9 cellular contexts compared by ENCODE assay signal in the genomic region with DNA sequence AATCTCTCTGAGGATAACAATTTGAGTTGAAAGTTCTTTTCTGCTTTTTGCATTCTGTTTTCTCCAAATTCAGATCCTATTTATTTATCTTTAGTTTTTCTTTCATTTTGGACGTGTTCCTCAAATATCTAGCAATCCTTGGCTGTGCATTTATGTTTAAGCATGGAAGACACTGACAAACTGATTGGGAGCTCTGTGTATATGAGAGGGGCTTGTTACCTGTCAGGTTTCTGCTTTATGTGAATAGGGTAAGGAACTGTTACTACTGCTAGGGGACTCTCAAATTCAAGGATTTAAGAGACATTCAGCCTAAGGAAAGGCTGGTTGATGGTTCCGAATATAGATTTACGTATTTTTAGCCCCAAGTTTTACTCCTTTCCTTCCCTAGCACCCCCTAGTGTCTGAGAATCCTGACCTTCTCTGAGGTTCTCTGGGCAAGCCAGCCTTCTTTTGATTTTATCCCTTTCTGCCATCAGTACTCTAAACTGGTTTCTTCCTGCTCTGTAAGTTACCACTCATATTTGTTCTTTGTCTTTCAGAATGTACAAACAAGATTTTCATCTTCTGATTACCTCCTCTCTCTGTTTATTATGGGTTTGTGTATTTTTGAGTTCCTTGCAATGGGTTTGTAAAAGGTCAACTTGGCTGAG. TPM values are rescaled to one million over a fixed set of nuclear protein-coding genes. Genes with fewer than 3 reads are reported as not detected.
A peak's percentile ranks its signal among the peaks of the same experiment; 100 is the strongest.
DNase-seq lines count a peak whose midpoint lies in the region; ATAC-seq, FAIRE-seq and TF ChIP-seq lines count a peak whose summit lies in the region.
"Had no signal": no experiment of that assay in that cellular context is flagged by ENCODE, and none has a peak within 500 bp of the region (broad histone marks: within the 10 kb centered on the region; RNA-seq: fewer than 3 reads in every experiment).

No MANE protein-coding gene starts in this region.

- TF ChIP-seq EP300 in A549 (IDR thresholded peaks at IDR 0.05) = no peak

- H4K20me1 ChIP-seq in hepatocyte (ENCODE audit: insufficient read depth, poor library complexity, severe bottlenecking) = peaks cover 5% of the 10 kb centered on the region

- peaks cover 17% of the 10 kb centered on the region for H3K4me1 ChIP-seq in A549
- H3K4me1 ChIP-seq in hepatocyte (ENCODE audit: insufficient read depth) = no peaks in the 10 kb centered on the region

- CTCF ChIA-PET in A549 (lab: Yijun Ruan, JAX) (interaction anchor here (0.7 to 1.0 kb wide), 2 partner anchors 12 to 65 kb away, joined by 3 to 5 read pairs; no protein-coding TSS in a partner anchor), WTC11 (lab: Charles Lee) (interaction anchor here (0.6 to 1.4 kb wide), 8 partner anchors 9 to 1224 kb away, joined by 3 to 10 read pairs (median 4); a partner anchor contains a TSS)

- no peaks in the 10 kb centered on the region for H3K27me3 Mint-ChIP-seq in WTC11 (ENCODE audit: low read depth)

- peaks cover 4% of the 10 kb centered on the region for H3K9me3 Mint-ChIP-seq in WTC11

- 79% methylated on average over 3 of the region's 3 CpGs for WGBS in A549 (ENCODE audit: missing lambda C conversion rate)
- WGBS in hepatocyte (ENCODE audit: low lambda C conversion rate, missing lambda C conversion rate) = 87% methylated on average over 3 of the region's 3 CpGs

- POLR2A ChIA-PET in A549 (lab: Yijun Ruan, JAX) (no interaction called here), WTC11 (lab: Charles Lee) (interaction anchor here (0.9 kb wide), 1 partner anchor 30 kb away, joined by 4 read pairs; a partner anchor contains a TSS)

- TF ChIP-seq CTCF in A549 (IDR thresholded peaks at IDR 0.05) (peak; percentile 40), GM12875 (IDR thresholded peaks at IDR 0.05; ENCODE audit: borderline replicate concordance, insufficient read depth, low read depth, low read length) (peak; percentile 26; the same call in 1 of the 2 replicates), WTC11 (IDR thresholded peaks at IDR 0.05) (no peak), hepatocyte (IDR thresholded peaks at IDR 0.05; ENCODE audit: poor library complexity) (peak; percentile 10)

- peak overlapping the region; percentile 46; the same call in 1 of the 2 replicates for H3K27ac Mint-ChIP-seq in WTC11

- 0 out of 2 replicates have a peak overlapping the region, but pooled peaks have one; percentile 0 for H3K4me3 Mint-ChIP-seq in WTC11

- ATAC-seq in A549 (peak in 1 of 2 experiments; percentile 59; a peak in 2 of 6 replicates), WTC11 (peak; percentile 35; the same call in 1 of the 2 replicates), HG03045 (IDR thresholded peaks at IDR 0.05; ENCODE audit: unreplicated experiment) (no peak)

- no peaks in the 10 kb centered on the region for H3K9me2 ChIP-seq in hepatocyte (replicated peaks; ENCODE audit: insufficient read depth)

- peaks cover 20% of the 10 kb centered on the region for H3K36me3 Mint-ChIP-seq in WTC11

- no peak overlapping the region for H3K4me3 ChIP-seq in A549
- no peak overlapping the region for H3K4me3 ChIP-seq in GM12875 (ENCODE audit: low read depth, low read length)
- H3K4me3 ChIP-seq in hepatocyte = no peak overlapping the region

- DNase-seq in A549 (ENCODE audit: low read depth in 1 of 2, low spot score in 1 of 2) = peak; percentile 13 to 16
- no peak for DNase-seq in WTC11 (ENCODE audit: low spot score)
- no peak for DNase-seq in hepatocyte (ENCODE audit: low spot score)
- DNase-seq in UCSD-AML1 (lab: John Stamatoyannopoulos, UW; ENCODE audit: unreplicated experiment) = no peak
- DNase-seq in GM19238 (ENCODE audit: insufficient read length, low spot score) = no peak
- no peak for DNase-seq in SHP77 treated with DMSO at 0.1 percent for 48 hours (lab: John Stamatoyannopoulos, UW)
- DNase-seq: activated CD4-positive, CD25-positive, alpha-beta regulatory T cell had no signal

- TF ChIP-seq POLR2A in A549 (IDR thresholded peaks at IDR 0.05; ENCODE audit: low read length) = no peak

- no peak overlapping the region for H3K27ac ChIP-seq in A549
- H3K27ac ChIP-seq in hepatocyte = no peak overlapping the region

- peaks cover 40% of the 10 kb centered on the region for H3K4me1 Mint-ChIP-seq in WTC11

- H3K36me3 ChIP-seq in hepatocyte (replicated peaks; ENCODE audit: insufficient read depth, low read depth) = no peaks in the 10 kb centered on the region

- no peak overlapping the region for H2AFZ ChIP-seq in hepatocyte

- peaks cover 79% of the 10 kb centered on the region for H3K79me2 ChIP-seq in hepatocyte

- H3K9me3 ChIP-seq in A549 (no peaks in the 10 kb centered on the region), hepatocyte (ENCODE audit: low read depth) (no peaks in the 10 kb centered on the region)

- FAIRE-seq in A549 (lab: Jason Lieb, UNC) = no peak

- H3K4me2 ChIP-seq in A549 (0 out of 3 replicates have a peak overlapping the region, but pooled peaks have one; percentile 9), hepatocyte (no peak overlapping the region)

- H3K27me3 ChIP-seq in hepatocyte = no peaks in the 10 kb centered on the region

- TF ChIP-seq RAD21 in A549 (conservative IDR thresholded peaks at IDR 0.05 in 1 of 2, IDR thresholded peaks at IDR 0.05 in 1 of 2) = no peak

TF ChIP-seq in A549, 52 proteins besides CTCF, POLR2A, EP300 and RAD21 (continues in another document):
- TF ChIP-seq RNF2 (IDR thresholded peaks at IDR 0.05; ENCODE audit: borderline replicate concordance, low read depth) (no peak), ZFP36 (IDR thresholded peaks at IDR 0.05; ENCODE audit: borderline replicate concordance, partially characterized antibody) (no peak)
- TF ChIP-seq, protein P1, sequence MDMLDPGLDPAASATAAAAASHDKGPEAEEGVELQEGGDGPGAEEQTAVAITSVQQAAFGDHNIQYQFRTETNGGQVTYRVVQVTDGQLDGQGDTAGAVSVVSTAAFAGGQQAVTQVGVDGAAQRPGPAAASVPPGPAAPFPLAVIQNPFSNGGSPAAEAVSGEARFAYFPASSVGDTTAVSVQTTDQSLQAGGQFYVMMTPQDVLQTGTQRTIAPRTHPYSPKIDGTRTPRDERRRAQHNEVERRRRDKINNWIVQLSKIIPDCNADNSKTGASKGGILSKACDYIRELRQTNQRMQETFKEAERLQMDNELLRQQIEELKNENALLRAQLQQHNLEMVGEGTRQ (IDR thresholded peaks at IDR 0.05) = no peak

TF ChIP-seq in WTC11, 78 proteins besides CTCF, POLR2A, EP300 and RAD21 (continues in another document):
- TF ChIP-seq, protein P2, sequence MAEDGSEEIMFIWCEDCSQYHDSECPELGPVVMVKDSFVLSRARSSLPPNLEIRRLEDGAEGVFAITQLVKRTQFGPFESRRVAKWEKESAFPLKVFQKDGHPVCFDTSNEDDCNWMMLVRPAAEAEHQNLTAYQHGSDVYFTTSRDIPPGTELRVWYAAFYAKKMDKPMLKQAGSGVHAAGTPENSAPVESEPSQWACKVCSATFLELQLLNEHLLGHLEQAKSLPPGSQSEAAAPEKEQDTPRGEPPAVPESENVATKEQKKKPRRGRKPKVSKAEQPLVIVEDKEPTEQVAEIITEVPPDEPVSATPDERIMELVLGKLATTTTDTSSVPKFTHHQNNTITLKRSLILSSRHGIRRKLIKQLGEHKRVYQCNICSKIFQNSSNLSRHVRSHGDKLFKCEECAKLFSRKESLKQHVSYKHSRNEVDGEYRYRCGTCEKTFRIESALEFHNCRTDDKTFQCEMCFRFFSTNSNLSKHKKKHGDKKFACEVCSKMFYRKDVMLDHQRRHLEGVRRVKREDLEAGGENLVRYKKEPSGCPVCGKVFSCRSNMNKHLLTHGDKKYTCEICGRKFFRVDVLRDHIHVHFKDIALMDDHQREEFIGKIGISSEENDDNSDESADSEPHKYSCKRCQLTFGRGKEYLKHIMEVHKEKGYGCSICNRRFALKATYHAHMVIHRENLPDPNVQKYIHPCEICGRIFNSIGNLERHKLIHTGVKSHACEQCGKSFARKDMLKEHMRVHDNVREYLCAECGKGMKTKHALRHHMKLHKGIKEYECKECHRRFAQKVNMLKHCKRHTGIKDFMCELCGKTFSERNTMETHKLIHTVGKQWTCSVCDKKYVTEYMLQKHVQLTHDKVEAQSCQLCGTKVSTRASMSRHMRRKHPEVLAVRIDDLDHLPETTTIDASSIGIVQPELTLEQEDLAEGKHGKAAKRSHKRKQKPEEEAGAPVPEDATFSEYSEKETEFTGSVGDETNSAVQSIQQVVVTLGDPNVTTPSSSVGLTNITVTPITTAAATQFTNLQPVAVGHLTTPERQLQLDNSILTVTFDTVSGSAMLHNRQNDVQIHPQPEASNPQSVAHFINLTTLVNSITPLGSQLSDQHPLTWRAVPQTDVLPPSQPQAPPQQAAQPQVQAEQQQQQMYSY (CRISPR knock-in tag; IDR thresholded peaks at IDR 0.05) = no peak
- TF ChIP-seq, protein P3, sequence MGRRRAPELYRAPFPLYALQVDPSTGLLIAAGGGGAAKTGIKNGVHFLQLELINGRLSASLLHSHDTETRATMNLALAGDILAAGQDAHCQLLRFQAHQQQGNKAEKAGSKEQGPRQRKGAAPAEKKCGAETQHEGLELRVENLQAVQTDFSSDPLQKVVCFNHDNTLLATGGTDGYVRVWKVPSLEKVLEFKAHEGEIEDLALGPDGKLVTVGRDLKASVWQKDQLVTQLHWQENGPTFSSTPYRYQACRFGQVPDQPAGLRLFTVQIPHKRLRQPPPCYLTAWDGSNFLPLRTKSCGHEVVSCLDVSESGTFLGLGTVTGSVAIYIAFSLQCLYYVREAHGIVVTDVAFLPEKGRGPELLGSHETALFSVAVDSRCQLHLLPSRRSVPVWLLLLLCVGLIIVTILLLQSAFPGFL (CRISPR knock-in tag; IDR thresholded peaks at IDR 0.05; ENCODE audit: borderline replicate concordance) = no peak
- TF ChIP-seq, protein P4, sequence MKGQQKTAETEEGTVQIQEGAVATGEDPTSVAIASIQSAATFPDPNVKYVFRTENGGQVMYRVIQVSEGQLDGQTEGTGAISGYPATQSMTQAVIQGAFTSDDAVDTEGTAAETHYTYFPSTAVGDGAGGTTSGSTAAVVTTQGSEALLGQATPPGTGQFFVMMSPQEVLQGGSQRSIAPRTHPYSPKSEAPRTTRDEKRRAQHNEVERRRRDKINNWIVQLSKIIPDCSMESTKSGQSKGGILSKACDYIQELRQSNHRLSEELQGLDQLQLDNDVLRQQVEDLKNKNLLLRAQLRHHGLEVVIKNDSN (CRISPR knock-in tag; IDR thresholded peaks at IDR 0.05) = no peak
- TF ChIP-seq ZNF263 (CRISPR knock-in tag; IDR thresholded peaks at IDR 0.05; ENCODE audit: low read depth) (no peak), ZBTB21 (CRISPR knock-in tag; IDR thresholded peaks at IDR 0.05; ENCODE audit: borderline replicate concordance) (no peak), CREM (CRISPR knock-in tag; IDR thresholded peaks at IDR 0.05) (no peak), RELA (CRISPR knock-in tag; IDR thresholded peaks at IDR 0.05; ENCODE audit: borderline replicate concordance) (no peak), EMX1 (CRISPR knock-in tag; IDR thresholded peaks at IDR 0.05) (no peak)

RNA-seq across cellular contexts. Expression of a gene that starts 30.5 kb away (rescaled TPM):
- polyA plus RNA-seq in A549 (2011; rRNA removed) (20.3 and 25.3 TPM in 2 replicates), A549 (2017; fragmentation: RNase III; extraction: RNeasy Plus Mini Kit Qiagen cat#74134 plus additional on column Dnase treatment) (37.8 to 39.1 TPM (median 37.9 TPM) in 3 replicates), hepatocyte (20.2 and 21.2 TPM in 2 replicates)
- 11.1 and 12.3 TPM in 2 replicates for polyA plus RNA-seq in A549 (2012; cell fraction: cytosol; rRNA removed)
- polyA plus RNA-seq in A549 (2012; cell fraction: nucleus; rRNA removed) = 17.1 and 23.3 TPM in 2 replicates
- 29.3 and 30.0 TPM in 2 replicates for polyA minus RNA-seq in A549 (2011; rRNA and poly(A)+ RNA removed)
- total RNA-seq in WTC11 (2021) (65.6 to 67.1 TPM (median 66.6 TPM) in 3 replicates), hepatocyte (31.5 and 44.8 TPM in 2 replicates)

Comparison
In these comparisons a context has a peak if more than half of its experiments do, and no peak if none do; other contexts are left out.
1. DNase-seq: peak in A549 (2 of 2); none in WTC11 (single experiment), hepatocyte (single experiment), UCSD-AML1 (single experiment), GM19238 (single experiment) and SHP77 treated with DMSO at 0.1 percent for 48 hours (single experiment).